In the genomic region with DNA sequence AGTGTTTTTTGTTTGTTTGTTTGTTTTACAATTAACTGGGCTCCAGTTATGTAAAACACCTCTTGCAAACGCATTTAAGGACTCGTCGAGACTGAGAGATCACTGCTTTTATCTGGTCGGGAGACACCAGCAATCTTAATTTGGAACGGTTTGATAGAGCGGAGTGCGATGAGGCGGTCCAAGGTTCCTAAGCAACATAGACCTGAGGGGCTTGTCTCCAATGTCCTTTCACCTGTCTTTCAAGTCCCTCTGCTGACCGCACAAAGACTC, we compare ENCODE assay signal across 1 cellular context.
TF ChIP-seq lines count a peak whose summit lies in the region.

No MANE protein-coding gene starts in this region.

TF ChIP-seq in IMR-90, 13 proteins besides CTCF, POLR2A, EP300 and RAD21 (continued from another document):
- no peak for TF ChIP-seq CEBPB (IDR thresholded peaks at IDR 0.05; ENCODE audit: low read depth, low read length)
- TF ChIP-seq RFX5 (IDR thresholded peaks at IDR 0.05; ENCODE audit: low read depth, low read length), result no peak
- TF ChIP-seq NFE2L2 (IDR thresholded peaks at IDR 0.05; ENCODE audit: low read depth, low read length), result no peak
- TF ChIP-seq, protein P1, sequence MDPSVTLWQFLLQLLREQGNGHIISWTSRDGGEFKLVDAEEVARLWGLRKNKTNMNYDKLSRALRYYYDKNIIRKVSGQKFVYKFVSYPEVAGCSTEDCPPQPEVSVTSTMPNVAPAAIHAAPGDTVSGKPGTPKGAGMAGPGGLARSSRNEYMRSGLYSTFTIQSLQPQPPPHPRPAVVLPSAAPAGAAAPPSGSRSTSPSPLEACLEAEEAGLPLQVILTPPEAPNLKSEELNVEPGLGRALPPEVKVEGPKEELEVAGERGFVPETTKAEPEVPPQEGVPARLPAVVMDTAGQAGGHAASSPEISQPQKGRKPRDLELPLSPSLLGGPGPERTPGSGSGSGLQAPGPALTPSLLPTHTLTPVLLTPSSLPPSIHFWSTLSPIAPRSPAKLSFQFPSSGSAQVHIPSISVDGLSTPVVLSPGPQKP (IDR thresholded peaks at IDR 0.05; ENCODE audit: borderline replicate concordance, low read depth, low read length), result no peak
